Comparison of ENCODE assay signal across 2 cellular contexts in genomic region chr12:109292342-109292711, GRCh38.
TF ChIP-seq lines count a peak whose summit lies in the region.

No MANE protein-coding gene starts in this region.

TF ChIP-seq in GM23338, 12 proteins besides CTCF, POLR2A, EP300 and RAD21 (continued from another document):
- TF ChIP-seq ETS1 (IDR thresholded peaks at IDR 0.05) (no peak), STAT1 (IDR thresholded peaks at IDR 0.05; ENCODE audit: unreplicated experiment) (no peak), JUNB (IDR thresholded peaks at IDR 0.05; ENCODE audit: unreplicated experiment) (no peak), EZH2 (IDR thresholded peaks at IDR 0.05; ENCODE audit: low read depth, unreplicated experiment) (no peak), ZNF114 (CRISPR knock-in tag; IDR thresholded peaks at IDR 0.05) (no peak), POLR2AphosphoS5 (IDR thresholded peaks at IDR 0.05; ENCODE audit: low read depth) (no peak), CREB1 (CRISPR knock-in tag; IDR thresholded peaks at IDR 0.05; ENCODE audit: low read depth) (no peak)

TF ChIP-seq in WTC11, 78 proteins besides CTCF, POLR2A, EP300 and RAD21 (continued from another document):
- no peak for TF ChIP-seq ATF3 (CRISPR knock-in tag; conservative IDR thresholded peaks at IDR 0.05)
- no peak for TF ChIP-seq FOXP4 (CRISPR knock-in tag; IDR thresholded peaks at IDR 0.05)
- TF ChIP-seq CBFB (CRISPR knock-in tag; IDR thresholded peaks at IDR 0.05; ENCODE audit: low read depth), result no peak
- no peak for TF ChIP-seq GRHL2 (CRISPR knock-in tag; IDR thresholded peaks at IDR 0.05; ENCODE audit: insufficient replicate concordance, severe bottlenecking)
- TF ChIP-seq KAT7 (CRISPR knock-in tag; IDR thresholded peaks at IDR 0.05; ENCODE audit: borderline replicate concordance), result no peak
- TF ChIP-seq NFATC4 (CRISPR knock-in tag; IDR thresholded peaks at IDR 0.05), result no peak
- no peak for TF ChIP-seq USF1 (CRISPR knock-in tag; IDR thresholded peaks at IDR 0.05)
- TF ChIP-seq ZNF416 (CRISPR knock-in tag; IDR thresholded peaks at IDR 0.05), result no peak
- no peak for TF ChIP-seq USF2 (CRISPR knock-in tag; IDR thresholded peaks at IDR 0.05)
- TF ChIP-seq ETV6 (CRISPR knock-in tag; IDR thresholded peaks at IDR 0.05), result no peak
- TF ChIP-seq ZMAT4 (CRISPR knock-in tag; IDR thresholded peaks at IDR 0.05), result no peak
TF ChIP-seq in WTC11: peak in this region for 0.
